8 cellular contexts compared by ENCODE assay signal in the genomic region with DNA sequence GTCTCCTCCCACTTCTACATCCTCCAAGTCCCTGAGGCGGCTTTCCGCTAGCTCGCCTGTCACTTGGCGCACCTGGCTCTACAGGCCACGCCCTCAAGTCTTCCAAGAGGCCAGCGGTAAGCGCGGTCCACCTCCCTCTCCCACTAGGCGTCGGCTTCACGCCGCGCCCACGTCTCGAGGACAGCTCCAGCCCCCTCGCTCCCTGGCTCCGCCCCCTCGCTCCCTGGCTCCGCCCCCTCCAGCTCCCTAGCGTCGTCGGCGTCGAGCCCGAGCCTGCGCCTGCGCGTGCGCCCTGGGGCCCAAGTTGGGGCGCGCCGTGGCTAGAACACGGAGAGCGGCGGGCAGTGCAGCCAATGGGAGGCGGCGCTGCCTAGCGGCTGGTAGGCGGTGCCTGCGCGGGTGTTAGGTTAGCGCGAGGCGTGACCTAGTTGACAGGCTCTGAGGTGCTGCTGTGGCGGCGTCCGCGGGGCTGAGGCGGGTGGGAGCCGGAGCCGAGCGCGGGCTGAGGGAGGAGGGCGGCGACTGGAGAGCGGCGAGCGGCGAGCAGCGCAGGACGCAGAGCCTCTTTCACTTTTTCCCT.
A peak's percentile ranks its signal among the peaks of the same experiment; 100 is the strongest.
DNase-seq lines count a peak whose midpoint lies in the region; ATAC-seq and TF ChIP-seq lines count a peak whose summit lies in the region.

A gene (plus strand): TSS at position 431 of the 580 bp plus-strand sequence.

- no peaks in the 10 kb centered on the region for H3K4me1 ChIP-seq in muscle layer of duodenum (ENCODE audit: control insufficient read depth in 1 of 2, insufficient read depth in 2 of 2, low read length in 2 of 2)

- H3K27ac ChIP-seq in muscle layer of duodenum (ENCODE audit: low read length) = no peak within 1 kb of the TSS

- peak; percentile 11 to 95 (median 85) for DNase-seq in C1 segment of cervical spinal cord (lab: John Stamatoyannopoulos, UW)
- peak; percentile 98 for DNase-seq in NCI-H524 (lab: John Stamatoyannopoulos, UW)
- peak; percentile 11 for DNase-seq in activated T-cell treated with anti-CD3 and anti-CD28 coated beads for 4 hours
- peak; percentile 73 for DNase-seq in fibroblast of pulmonary artery (ENCODE audit: low read depth)
- DNase-seq in stimulated activated CD8-positive, alpha-beta memory T cell treated with anti-CD3 and anti-CD28 coated beads, Interleukin-7, amount 100 ng/mL, for 48 hours (ENCODE audit: extremely low read depth in 1 of 2, low read depth in 1 of 2) = peak; percentile 16 to 23
- DNase-seq in RPMI8226 = no peak

- H3K27me3 ChIP-seq in muscle layer of duodenum (ENCODE audit: low read depth, low read length) = no peaks in the 10 kb centered on the region

- no peaks in the 10 kb centered on the region for H3K36me3 ChIP-seq in muscle layer of duodenum (ENCODE audit: control insufficient read depth in 1 of 2, insufficient read depth in 2 of 2, low read length in 2 of 2)

- H3K9me3 ChIP-seq in muscle layer of duodenum (ENCODE audit: control insufficient read depth in 1 of 2, low read length in 2 of 2) = peaks cover 6 to 7% of the 10 kb centered on the region in 2 donors

- TF ChIP-seq CTCF in fibroblast of pulmonary artery (IDR thresholded peaks at IDR 0.05; ENCODE audit: low read length, missing control alignments) = no peak

- peak within 1 kb of the TSS; percentile 50 for H3K4me3 ChIP-seq in fibroblast of pulmonary artery (replicated peaks; ENCODE audit: low read depth, low read length)
- peak within 1 kb of the TSS; percentile 65 to 93 for H3K4me3 ChIP-seq in muscle layer of duodenum (ENCODE audit: low read depth in 1 of 2, low read length in 2 of 2)

- ATAC-seq in HG03097 (IDR thresholded peaks at IDR 0.05; ENCODE audit: low FRiP score, unreplicated experiment) = peak; percentile 71
